Comparison of ENCODE assay signal across 1 cellular context in genomic region chr1:10516925-10517676, GRCh38.
TF ChIP-seq lines count a peak whose summit lies in the region.

No MANE protein-coding gene starts in this region.

TF ChIP-seq in GM12878, 131 proteins besides CTCF, POLR2A, EP300 and RAD21:
- no peak for TF ChIP-seq E4F1 (IDR thresholded peaks at IDR 0.05; ENCODE audit: borderline replicate concordance, partially characterized antibody)
- TF ChIP-seq SRF (IDR thresholded peaks at IDR 0.05; ENCODE audit: low read depth in 2 of 2, low read length in 2 of 2): no peak
- no peak for TF ChIP-seq SMAD1 (IDR thresholded peaks at IDR 0.05; ENCODE audit: low read depth, partially characterized antibody)
- TF ChIP-seq SIN3A (IDR thresholded peaks at IDR 0.05; ENCODE audit: low read depth, low read length): no peak
- no peak for TF ChIP-seq SUPT20H (IDR thresholded peaks at IDR 0.05; ENCODE audit: borderline replicate concordance, control insufficient read depth, low read depth, low read length)
- no peak for TF ChIP-seq CHD2 (IDR thresholded peaks at IDR 0.05; ENCODE audit: borderline replicate concordance, low read depth, low read length)
- no peak for TF ChIP-seq TARDBP (IDR thresholded peaks at IDR 0.05; ENCODE audit: borderline replicate concordance)
- TF ChIP-seq IRF4 (IDR thresholded peaks at IDR 0.05; ENCODE audit: low read depth, low read length): no peak
- no peak for TF ChIP-seq BHLHE40 (IDR thresholded peaks at IDR 0.05; ENCODE audit: borderline replicate concordance in 1 of 2, low read depth in 2 of 2, low read length in 1 of 2)
- TF ChIP-seq MEF2A (IDR thresholded peaks at IDR 0.05; ENCODE audit: insufficient read depth, low read depth, low read length): no peak
- no peak for TF ChIP-seq POLR2AphosphoS2 (IDR thresholded peaks at IDR 0.05; ENCODE audit: low read depth, low read length)
- TF ChIP-seq CBX3 (IDR thresholded peaks at IDR 0.05; ENCODE audit: borderline replicate concordance, low read depth): no peak
- no peak for TF ChIP-seq MYC (IDR thresholded peaks at IDR 0.05; ENCODE audit: insufficient read depth, insufficient read length, insufficient replicate concordance, low read length, severe bottlenecking)
- no peak for TF ChIP-seq HSF1 (IDR thresholded peaks at IDR 0.05; ENCODE audit: low read depth, low read length)
